10 cellular contexts compared by ENCODE assay signal in genomic region chr15:51837784-51838183, GRCh38. TPM values are rescaled to one million over a fixed set of nuclear protein-coding genes. Genes with fewer than 3 reads are reported as not detected.
DNase-seq lines count a peak whose midpoint lies in the region; ATAC-seq and TF ChIP-seq lines count a peak whose summit lies in the region.
"Had no signal": no experiment of that assay in that cellular context is flagged by ENCODE, and none has a peak within 500 bp of the region (broad histone marks: within the 10 kb centered on the region; RNA-seq: fewer than 3 reads in every experiment).

No MANE protein-coding gene starts in this region.

- ATAC-seq in Right ventricle myocardium superior (ENCODE audit: poor library complexity) = peak; percentile 22
- peak; percentile 32 for ATAC-seq in esophagus mucosa
- ATAC-seq in upper lobe of right lung = peak; percentile 83
- ATAC-seq in HG02763 (IDR thresholded peaks at IDR 0.05; ENCODE audit: unreplicated experiment) = no peak

- no peak overlapping the region for H3K4me3 ChIP-seq in upper lobe of right lung

- TF ChIP-seq CTCF in upper lobe of right lung (IDR thresholded peaks at IDR 0.05) = no peak

- no peaks in the 10 kb centered on the region for H3K27me3 ChIP-seq in upper lobe of right lung

- H3K9me3 ChIP-seq in upper lobe of right lung = no peaks in the 10 kb centered on the region

- H3K4me1 ChIP-seq in upper lobe of right lung = peaks cover 84% of the 10 kb centered on the region

- DNase-seq in Right ventricle myocardium superior (no peak), cardiac septum (ENCODE audit: low spot score) (no peak), KBM-7 (peak; percentile 39), upper lobe of right lung (no peak), hypothalamus (lab: John Stamatoyannopoulos, UW) (no peak), NCI-H524 (lab: John Stamatoyannopoulos, UW) (no peak)
- DNase-seq: central memory CD4-positive, alpha-beta T cell; small intestine had no signal

- H3K36me3 ChIP-seq in upper lobe of right lung = no peaks in the 10 kb centered on the region

- intact Hi-C loops in Right ventricle myocardium superior (cut with DNase I) (loop anchor here (5.0 kb wide), 1 partner anchor 35 kb away; no protein-coding TSS in a partner anchor), cardiac septum (cut with DNase I) (loop anchor here (10.0 kb wide), 1 partner anchor 47 kb away; no protein-coding TSS in a partner anchor), upper lobe of right lung (cut with DNase I) (no loop called here)

- in situ Hi-C loops in KBM-7 (cut with MboI; ENCODE audit: low pct_unique_long_range_greater_than_20kb, low sequenced_read_pairs) = no loop called here

- H3K27ac ChIP-seq in upper lobe of right lung = peak overlapping the region; percentile 51

RNA-seq across cellular contexts. Expression of gene TMOD3, which starts 8.3 kb away (rescaled TPM):
- 17.6 TPM for total RNA-seq in Right ventricle myocardium superior
- 17.4 TPM for total RNA-seq in cardiac septum
- total RNA-seq in esophagus mucosa = 83.5 TPM
- 78.4 TPM for total RNA-seq in upper lobe of right lung
